9 cellular contexts compared by ENCODE assay signal in genomic region chr18:8177330-8178016, GRCh38.
DNase-seq lines count a peak whose midpoint lies in the region; ATAC-seq and TF ChIP-seq lines count a peak whose summit lies in the region.
"Had no signal": no experiment of that assay in that cellular context is flagged by ENCODE, and none has a peak within 500 bp of the region (broad histone marks: within the 10 kb centered on the region; RNA-seq: fewer than 3 reads in every experiment).

No MANE protein-coding gene starts in this region.

- no peaks in the 10 kb centered on the region for H3K79me2 ChIP-seq in trophoblast cell (ENCODE audit: control insufficient read depth, insufficient read depth, low read length, poor library complexity)

- no peak overlapping the region for H3K9ac ChIP-seq in trophoblast cell (ENCODE audit: low read length)

- H3K4me2 ChIP-seq in trophoblast cell (ENCODE audit: low read length), result no peak overlapping the region

- no peak overlapping the region for H4K12ac ChIP-seq in trophoblast cell (ENCODE audit: low read depth, low read length)

- DNase-seq in HEK293T (ENCODE audit: extremely low spot score), result peak; percentile 11
- DNase-seq in RWPE1 (ENCODE audit: low spot score), result peak; percentile 25
- DNase-seq in trophoblast cell, result peak; percentile 19 to 20
- no peak for DNase-seq in SW 1271 (lab: John Stamatoyannopoulos, UW)
- DNase-seq: activated T-cell treated with anti-CD3 and anti-CD28 coated beads, Interleukin-2, amount 50 U/mL, for 24 hours had no signal

- H3K79me1 ChIP-seq in trophoblast cell (ENCODE audit: low read length), result no peaks in the 10 kb centered on the region

- H3K4me1 ChIP-seq in gastroesophageal sphincter (peaks cover 5 to 41% (median 18%) of the 10 kb centered on the region in 3 donors), trophoblast cell (ENCODE audit: control insufficient read depth in 1 of 2, insufficient read depth in 2 of 2, low read length in 2 of 2) (no peaks in the 10 kb centered on the region)

- H3K27ac ChIP-seq in RWPE1 (no peak overlapping the region), gastroesophageal sphincter (peak overlapping the region in 3 of 4 donors; percentile 17 to 28 (median 25)), trophoblast cell (ENCODE audit: low read depth, low read length) (no peak overlapping the region)

- H2BK120ac ChIP-seq in trophoblast cell (ENCODE audit: insufficient read depth, low read length, poor library complexity), result no peak overlapping the region

- no peak overlapping the region for H3K14ac ChIP-seq in trophoblast cell (ENCODE audit: low read length)

- H2AFZ ChIP-seq in trophoblast cell (ENCODE audit: insufficient read depth, low read length, poor library complexity), result no peak overlapping the region

- TF ChIP-seq POLR2A in gastroesophageal sphincter (IDR thresholded peaks at IDR 0.05), result no peak

- no peak overlapping the region for H4K8ac ChIP-seq in trophoblast cell (ENCODE audit: low read depth, low read length)

- H4K91ac ChIP-seq in trophoblast cell (ENCODE audit: low read depth, low read length), result no peak overlapping the region

- H3K4me3 ChIP-seq in gastroesophageal sphincter (no peak overlapping the region), trophoblast cell (ENCODE audit: low read depth, low read length) (no peak overlapping the region)

- WGBS in gastroesophageal sphincter (ENCODE audit: low coverage in 1 of 2), 2 donors, result 35 to 45% methylated on average over 3 of the region's 3 CpGs
- no CpG with 5 or more reads among the region's 3 CpGs for WGBS in trophoblast cell (ENCODE audit: extremely low coverage, insufficient coverage, insufficient read length)

- H3K9me3 ChIP-seq in gastroesophageal sphincter (no peaks in the 10 kb centered on the region), trophoblast cell (ENCODE audit: insufficient read depth, low read depth, low read length) (no peaks in the 10 kb centered on the region)

- H2AK5ac ChIP-seq in trophoblast cell (ENCODE audit: low read length), result no peak overlapping the region

- no peak overlapping the region for H2BK12ac ChIP-seq in trophoblast cell (ENCODE audit: low read length)

- POLR2A ChIA-PET in HEK293T (lab: Yijun Ruan, JAX), result no interaction called here
- POLR2A ChIA-PET in RWPE1 (lab: Yijun Ruan, JAX; ENCODE audit: low non-redundant PET), result no interaction called here

- CTCF ChIA-PET in HEK293T (lab: Yijun Ruan, JAX), result no interaction called here
- CTCF ChIA-PET in RWPE1 (lab: Yijun Ruan, JAX), result interaction anchor here (0.6 kb wide), 1 partner anchor 429 kb away, joined by 4 read pairs; no protein-coding TSS in a partner anchor

- no peak for TF ChIP-seq EP300 in gastroesophageal sphincter (IDR thresholded peaks at IDR 0.05)

- H3K23ac ChIP-seq in trophoblast cell (ENCODE audit: low read length), result no peak overlapping the region

- H2BK5ac ChIP-seq in trophoblast cell (ENCODE audit: low read depth, low read length, poor library complexity), result no peak overlapping the region

- no peak overlapping the region for H3K18ac ChIP-seq in trophoblast cell (ENCODE audit: low read length)

- ATAC-seq in gastroesophageal sphincter, result peak; percentile 34
- no peak for ATAC-seq in GM18861 (IDR thresholded peaks at IDR 0.05; ENCODE audit: unreplicated experiment)
- no peak for ATAC-seq in GM19455 (IDR thresholded peaks at IDR 0.05; ENCODE audit: unreplicated experiment)
- ATAC-seq in HG03354 (IDR thresholded peaks at IDR 0.05; ENCODE audit: poor library complexity, severe bottlenecking, unreplicated experiment), result no peak

- no peak overlapping the region for H3K4ac ChIP-seq in trophoblast cell (ENCODE audit: low read depth, low read length)

- H3K36me3 ChIP-seq in gastroesophageal sphincter, result no peaks in the 10 kb centered on the region
- no peaks in the 10 kb centered on the region for H3K36me3 ChIP-seq in trophoblast cell (ENCODE audit: control insufficient read depth in 1 of 2, insufficient read depth in 2 of 2, low read length in 2 of 2)

- TF ChIP-seq CTCF in RWPE1 (conservative IDR thresholded peaks at IDR 0.05; ENCODE audit: low read depth) (no peak), gastroesophageal sphincter (IDR thresholded peaks at IDR 0.05) (no peak)

- H3K27me3 ChIP-seq in gastroesophageal sphincter (no peaks in the 10 kb centered on the region), trophoblast cell (ENCODE audit: insufficient read depth, low read length) (no peaks in the 10 kb centered on the region)

TF ChIP-seq in HEK293T, 16 proteins besides CTCF, POLR2A, EP300 and RAD21:
- TF ChIP-seq HDGF (IDR thresholded peaks at IDR 0.05; ENCODE audit: borderline replicate concordance) (no peak), SP1 (IDR thresholded peaks at IDR 0.05) (no peak), NFRKB (IDR thresholded peaks at IDR 0.05) (no peak), L3MBTL2 (conservative IDR thresholded peaks at IDR 0.05) (no peak), CTBP1 (IDR thresholded peaks at IDR 0.05; ENCODE audit: borderline replicate concordance) (no peak), FOXM1 (IDR thresholded peaks at IDR 0.05; ENCODE audit: borderline replicate concordance) (no peak), ZNF384 (IDR thresholded peaks at IDR 0.05) (no peak), PKNOX1 (IDR thresholded peaks at IDR 0.05) (peak; percentile 85)

Comparison
In these comparisons a context has a peak if more than half of its experiments do, and no peak if none do; other contexts are left out.
1. DNase-seq: peak in HEK293T (single experiment), RWPE1 (single experiment) and trophoblast cell (2 of 2); none in SW 1271 (0 of 2).
2. H3K27ac ChIP-seq: peak in gastroesophageal sphincter (3 of 4); none in RWPE1 (single experiment) and trophoblast cell (single experiment).